Comparison of ENCODE assay signal across 9 cellular contexts in genomic region chrX:10111364-10112148, GRCh38. TPM values are rescaled to one million over a fixed set of nuclear protein-coding genes. Genes with fewer than 3 reads are reported as not detected.
DNase-seq lines count a peak whose midpoint lies in the region; ATAC-seq and TF ChIP-seq lines count a peak whose summit lies in the region.
"Had no signal": no experiment of that assay in that cellular context is flagged by ENCODE, and none has a peak within 500 bp of the region (broad histone marks: within the 10 kb centered on the region; RNA-seq: fewer than 3 reads in every experiment).

No MANE protein-coding gene starts in this region.

- no peaks in the 10 kb centered on the region for H3K36me3 ChIP-seq in hepatocyte (replicated peaks; ENCODE audit: insufficient read depth, low read depth)
- H3K36me3 ChIP-seq: cardiac muscle cell had no signal

- no peaks in the 10 kb centered on the region for H3K79me2 ChIP-seq in hepatocyte

- in situ Hi-C loops in GM13976 (cut with MboI; ENCODE audit: low sequenced_read_pairs, unreplicated experiment): no loop called here

- H3K27ac ChIP-seq in hepatocyte: no peak overlapping the region
- H3K27ac ChIP-seq: cardiac muscle cell had no signal

- H3K9me2 ChIP-seq in hepatocyte (replicated peaks; ENCODE audit: insufficient read depth): no peaks in the 10 kb centered on the region

- H3K9me3 ChIP-seq in hepatocyte (ENCODE audit: low read depth): no peaks in the 10 kb centered on the region

- no peak overlapping the region for H3K4me3 ChIP-seq in hepatocyte
- H3K4me3 ChIP-seq: cardiac muscle cell had no signal

- no peak overlapping the region for H2AFZ ChIP-seq in hepatocyte

- TF ChIP-seq CTCF in GM13976 (IDR thresholded peaks at IDR 0.05; ENCODE audit: borderline replicate concordance, control extremely low read depth, extremely low read depth, insufficient read depth, missing control alignments) (no peak), hepatocyte (IDR thresholded peaks at IDR 0.05; ENCODE audit: poor library complexity) (no peak)

- intact Hi-C loops in head of caudate nucleus (cut with DNase I): no loop called here

- DNase-seq in GM13976 (ENCODE audit: low spot score): peak; percentile 57
- peak in 2 of 3 experiments; percentile 12 to 20 for DNase-seq in activated CD8-positive, alpha-beta memory T cell treated with anti-CD3 and anti-CD28 coated beads for 48 hours (ENCODE audit: low read depth in 2 of 3, low spot score in 2 of 3)
- DNase-seq in head of caudate nucleus: peak in 37 of 42 donors; percentile 13 to 79 (median 51)
- DNase-seq in stimulated activated CD8-positive, alpha-beta memory T cell treated with anti-CD3 and anti-CD28 coated beads, Interleukin-4, amount 100 ng/mL, for 4 hours (ENCODE audit: low read depth in 2 of 2, low spot score in 1 of 2): peak; percentile 4 to 37
- DNase-seq in hepatocyte (ENCODE audit: low spot score): no peak
- DNase-seq in NOMO-1 (lab: John Stamatoyannopoulos, UW; ENCODE audit: unreplicated experiment in 2 of 2): no peak

- WGBS in hepatocyte (ENCODE audit: low lambda C conversion rate, missing lambda C conversion rate): 88% methylated on average over 26 of the region's 26 CpGs

- H4K20me1 ChIP-seq in hepatocyte (ENCODE audit: insufficient read depth, poor library complexity, severe bottlenecking): no peaks in the 10 kb centered on the region

- peaks cover 4% of the 10 kb centered on the region for H3K4me1 ChIP-seq in hepatocyte (ENCODE audit: insufficient read depth)

- no peak overlapping the region for H3K4me2 ChIP-seq in hepatocyte

- ATAC-seq in HG03135 (IDR thresholded peaks at IDR 0.05; ENCODE audit: unreplicated experiment) (peak; percentile 54), HG03025 (IDR thresholded peaks at IDR 0.05; ENCODE audit: low FRiP score, unreplicated experiment) (no peak)

- H3K27me3 ChIP-seq in hepatocyte: no peaks in the 10 kb centered on the region
- H3K27me3 ChIP-seq: cardiac muscle cell had no signal

RNA-seq across cellular contexts. Expression of gene CLCN4, which starts 45.2 kb away (rescaled TPM):
- total RNA-seq in hepatocyte: 3.8 and 5.9 TPM in 2 replicates
- polyA plus RNA-seq in hepatocyte: 1.5 and 2.2 TPM in 2 replicates

Comparison
In these comparisons a context has a peak if more than half of its experiments do, and no peak if none do; other contexts are left out.
1. DNase-seq: peak in GM13976 (single experiment), activated CD8-positive, alpha-beta memory T cell treated with anti-CD3 and anti-CD28 coated beads for 48 hours (2 of 3), head of caudate nucleus (37 of 42) and stimulated activated CD8-positive, alpha-beta memory T cell treated with anti-CD3 and anti-CD28 coated beads, Interleukin-4, amount 100 ng/mL, for 4 hours (2 of 2); none in hepatocyte (single experiment) and NOMO-1 (0 of 2).